12 cellular contexts compared by ENCODE assay signal in genomic region chr21:41508415-41509205, GRCh38. TPM values are rescaled to one million over a fixed set of nuclear protein-coding genes. Genes with fewer than 3 reads are reported as not detected.
DNase-seq lines count a peak whose midpoint lies in the region; FAIRE-seq and TF ChIP-seq lines count a peak whose summit lies in the region.
"Had no signal": no experiment of that assay in that cellular context is flagged by ENCODE, and none has a peak within 500 bp of the region (broad histone marks: within the 10 kb centered on the region; RNA-seq: fewer than 3 reads in every experiment).

No MANE protein-coding gene starts in this region.

- no peak for FAIRE-seq in frontal cortex (lab: Jason Lieb, UNC)

- H3K4me1 Mint-ChIP-seq in Caco-2 (ENCODE audit: low read depth, unreplicated experiment) (peaks cover 28% of the 10 kb centered on the region), neural progenitor cell (no peaks in the 10 kb centered on the region)

- TF ChIP-seq CTCF in Caco-2 (IDR thresholded peaks at IDR 0.05; ENCODE audit: insufficient read depth in 1 of 2, low read depth in 1 of 2, low read length in 1 of 2, severe bottlenecking in 1 of 2, unreplicated experiment in 1 of 2) (no peak), ascending aorta (IDR thresholded peaks at IDR 0.05) (no peak), neural progenitor cell (IDR thresholded peaks at IDR 0.05) (no peak)

- H3K36me3 ChIP-seq in Caco-2 (ENCODE audit: control insufficient read depth, insufficient read depth, low read length) (no peaks in the 10 kb centered on the region), ascending aorta (no peaks in the 10 kb centered on the region), neural progenitor cell (no peaks in the 10 kb centered on the region)

- H3K27ac Mint-ChIP-seq in Caco-2 (ENCODE audit: unreplicated experiment) (peak overlapping the region; percentile 73), neural progenitor cell (no peak overlapping the region)
- H3K27ac Mint-ChIP-seq: naive thymus-derived CD8-positive, alpha-beta T cell had no signal

- peak overlapping the region; percentile 98 for H2AFZ ChIP-seq in neural progenitor cell (replicated peaks)

- no peaks in the 10 kb centered on the region for H3K27me3 ChIP-seq in Caco-2 (replicated peaks; ENCODE audit: control insufficient read depth, insufficient read depth, low read length)
- H3K27me3 ChIP-seq in ascending aorta, result peaks cover 6% of the 10 kb centered on the region
- peaks cover 52% of the 10 kb centered on the region for H3K27me3 ChIP-seq in neural progenitor cell

- CTCF ChIA-PET in Caco-2 (lab: Charles Lee), result interaction anchor here (0.6 to 1.0 kb wide), 4 partner anchors 12 to 104 kb away, joined by 3 to 9 read pairs (median 4); no protein-coding TSS in a partner anchor

- no peaks in the 10 kb centered on the region for H3K79me2 ChIP-seq in neural progenitor cell (ENCODE audit: low read depth)

- H3K36me3 Mint-ChIP-seq in Caco-2 (ENCODE audit: insufficient read depth, unreplicated experiment), result peaks cover 6% of the 10 kb centered on the region
- H3K36me3 Mint-ChIP-seq in neural progenitor cell, result no peaks in the 10 kb centered on the region
- H3K36me3 Mint-ChIP-seq: naive thymus-derived CD8-positive, alpha-beta T cell had no signal

- H3K9me3 ChIP-seq in Caco-2, result 0 out of 2 replicates have a peak, but pooled peaks cover 2% of the 10 kb centered on the region
- H3K9me3 ChIP-seq in ascending aorta, result no peaks in the 10 kb centered on the region
- H3K9me3 ChIP-seq in iPS-18c (ENCODE audit: control insufficient read depth, insufficient read depth, low read length), result no peaks in the 10 kb centered on the region
- no peaks in the 10 kb centered on the region for H3K9me3 ChIP-seq in neural progenitor cell (ENCODE audit: low read depth)
- H3K9me3 ChIP-seq: SK-N-SH had no signal

- H3K9me3 Mint-ChIP-seq in Caco-2 (ENCODE audit: unreplicated experiment) (no peaks in the 10 kb centered on the region), neural progenitor cell (peaks cover 2% of the 10 kb centered on the region)
- H3K9me3 Mint-ChIP-seq: naive thymus-derived CD8-positive, alpha-beta T cell had no signal

- H3K27ac ChIP-seq in ascending aorta (no peak overlapping the region), neural progenitor cell (no peak overlapping the region)

- H3K4me3 Mint-ChIP-seq in Caco-2 (ENCODE audit: unreplicated experiment) (peak overlapping the region; percentile 79), neural progenitor cell (peak overlapping the region; percentile 61)
- H3K4me3 Mint-ChIP-seq: naive thymus-derived CD8-positive, alpha-beta T cell had no signal

- POLR2A ChIA-PET in Caco-2 (lab: Charles Lee), result interaction anchor here (0.6 to 0.7 kb wide), 4 partner anchors 12 to 207 kb away, joined by 3 to 5 read pairs (median 4); no protein-coding TSS in a partner anchor

- no TSS peak for BruUV-seq in Caco-2 (replicated peaks; lab: Mats Ljungman, UMichigan)

- peak overlapping the region; percentile 96 for H3K4me2 ChIP-seq in neural progenitor cell
- H3K4me2 ChIP-seq: SK-N-SH had no signal

- H3F3A ChIP-seq in neural progenitor cell (ENCODE audit: low read depth), result peaks cover 5% of the 10 kb centered on the region

- H3K27me3 Mint-ChIP-seq in Caco-2 (ENCODE audit: insufficient read depth, unreplicated experiment) (no peaks in the 10 kb centered on the region), neural progenitor cell (ENCODE audit: insufficient read depth, low read depth) (peaks cover 51% of the 10 kb centered on the region)

- H3K4me3 ChIP-seq in Caco-2 (ENCODE audit: low read depth, low read length), result peak overlapping the region; percentile 90
- H3K4me3 ChIP-seq in ascending aorta, result peak overlapping the region; percentile 3 to 21
- H3K4me3 ChIP-seq in iPS-18c (ENCODE audit: insufficient read depth, low read depth, low read length), result peak overlapping the region; percentile 72
- peak overlapping the region; percentile 68 for H3K4me3 ChIP-seq in neural progenitor cell

- DNase-seq in Caco-2 (peak in 1 of 2 experiments; percentile 24), ascending aorta (ENCODE audit: low spot score in 2 of 2) (no peak), neural progenitor cell (ENCODE audit: low spot score) (no peak), midbrain (lab: John Stamatoyannopoulos, UW) (no peak), frontal cortex (ENCODE audit: low spot score in 2 of 2) (no peak)
- no peak for DNase-seq in activated CD4-positive, alpha-beta T cell treated with anti-CD3 and anti-CD28 coated beads, Interleukin-2, amount 50 U/mL, for 4 hours
- no peak for DNase-seq in activated naive CD4-positive, alpha-beta T cell (lab: John Stamatoyannopoulos, UW)
- DNase-seq: naive thymus-derived CD8-positive, alpha-beta T cell; NCI-H748 treated with DMSO at 0.1 percent for 48 hours; SK-N-SH; stimulated activated CD8-positive, alpha-beta memory T cell treated with anti-CD3 and anti-CD28 coated beads, Interleukin-4, amount 100 ng/mL, for 48 hours had no signal

- H4K20me1 ChIP-seq in neural progenitor cell (ENCODE audit: low read depth), result peaks cover 7% of the 10 kb centered on the region

- intact Hi-C loops in Caco-2 (cut with micrococcal nuclease; ENCODE audit: unreplicated experiment) (no loop called here), ascending aorta (cut with DNase I) (no loop called here)

- H3K9ac ChIP-seq in neural progenitor cell, result no peak overlapping the region
- H3K9ac ChIP-seq: SK-N-SH had no signal

- H3K4me1 ChIP-seq in Caco-2 (peaks cover 43% of the 10 kb centered on the region), ascending aorta (no peaks in the 10 kb centered on the region), neural progenitor cell (peaks cover 6% of the 10 kb centered on the region)

RNA-seq across cellular contexts. Expression of gene TMPRSS2, which starts 0.7 kb away (rescaled TPM):
- 71.0 and 74.9 TPM in 2 replicates for total RNA-seq in Caco-2 (2022)
- total RNA-seq in ascending aorta, result not detected
- 0.99 and 1.5 TPM in 2 replicates for total RNA-seq in neural progenitor cell (ENCODE audit: low replicate concordance)
- total RNA-seq in frontal cortex, result not detected
- total RNA-seq: naive thymus-derived CD8-positive, alpha-beta T cell had no signal

Comparison
In these comparisons a context has a peak if more than half of its experiments do, and no peak if none do; other contexts are left out.
1. H3K4me3 ChIP-seq: peak in every context shown above with its lines; median percentile 90 in Caco-2; 72 in iPS-18c; 68 in neural progenitor cell; 12 in ascending aorta.
2. RNA of gene TMPRSS2, which starts 0.7 kb away (total RNA-seq): 71.0 to 74.9 TPM in Caco-2; 0.99 to 1.5 TPM in neural progenitor cell, not detected in ascending aorta (single experiment) and not detected in frontal cortex (single experiment); every median in the first group is over 10 times any median in the second.